Comparison of ENCODE assay signal across 9 cellular contexts in genomic region chr20:51750037-51750769, GRCh38. TPM values are rescaled to one million over a fixed set of nuclear protein-coding genes. Genes with fewer than 3 reads are reported as not detected.
DNase-seq lines count a peak whose midpoint lies in the region; ATAC-seq and TF ChIP-seq lines count a peak whose summit lies in the region.
"Had no signal": no experiment of that assay in that cellular context is flagged by ENCODE, and none has a peak within 500 bp of the region (broad histone marks: within the 10 kb centered on the region; RNA-seq: fewer than 3 reads in every experiment).

No MANE protein-coding gene starts in this region.

- TF ChIP-seq POLR2A in Peyer's patch (IDR thresholded peaks at IDR 0.05) (peak in 1 of 2 donors; percentile 11), testis (IDR thresholded peaks at IDR 0.05) (no peak)

- H3K36me3 Mint-ChIP-seq in activated CD4-positive, alpha-beta T cell treated with anti-CD3 and anti-CD28 coated beads, Interleukin-2, amount 10 ng/mL, durations not matched to agents 7 days and 5 days (ENCODE audit: low read depth): no peaks in the 10 kb centered on the region

- no peaks in the 10 kb centered on the region for H3K9me3 ChIP-seq in Peyer's patch
- H3K9me3 ChIP-seq in testis: no peaks in the 10 kb centered on the region
- H3K9me3 ChIP-seq: tibial nerve had no signal

- H3K4me3 ChIP-seq in Peyer's patch (peak overlapping the region in 1 of 4 donors; percentile 7), mesendoderm (ENCODE audit: low read length) (no peak overlapping the region), testis (no peak overlapping the region)
- H3K4me3 ChIP-seq: tibial nerve had no signal

- intact Hi-C loops in testis (cut with DNase I; ENCODE audit: low total_unique reads): no loop called here

- no peak overlapping the region for H3K4me3 Mint-ChIP-seq in activated CD4-positive, alpha-beta T cell treated with anti-CD3 and anti-CD28 coated beads, Interleukin-2, amount 10 ng/mL, durations not matched to agents 7 days and 5 days

- peaks cover 3% of the 10 kb centered on the region for H3K4me1 Mint-ChIP-seq in activated CD4-positive, alpha-beta T cell treated with anti-CD3 and anti-CD28 coated beads, Interleukin-2, amount 10 ng/mL, durations not matched to agents 7 days and 5 days

- H3K27ac ChIP-seq in Peyer's patch: peak overlapping the region in 3 of 4 donors; percentile 52 to 92 (median 81)
- no peak overlapping the region for H3K27ac ChIP-seq in mesendoderm (ENCODE audit: low read depth, low read length)
- H3K27ac ChIP-seq in testis: peak overlapping the region; percentile 45 to 73

- H3K36me3 ChIP-seq in Peyer's patch (no peaks in the 10 kb centered on the region), mesendoderm (ENCODE audit: control insufficient read depth, insufficient read depth, low read length) (no peaks in the 10 kb centered on the region), testis (ENCODE audit: low read depth, missing control alignments) (no peaks in the 10 kb centered on the region)
- H3K36me3 ChIP-seq: tibial nerve had no signal

- no peak overlapping the region for H3K27ac Mint-ChIP-seq in activated CD4-positive, alpha-beta T cell treated with anti-CD3 and anti-CD28 coated beads, Interleukin-2, amount 10 ng/mL, durations not matched to agents 7 days and 5 days

- no peak overlapping the region for H3K18ac ChIP-seq in mesendoderm (ENCODE audit: low read length)

- CTCF ChIA-PET in activated CD4-positive, alpha-beta T cell treated with anti-CD3 and anti-CD28 coated beads, Interleukin-2, amount 10 ng/mL, durations not matched to agents 7 days and 5 days (lab: Charles Lee): interaction anchor here (0.5 kb wide), 1 partner anchor 460 kb away, joined by 4 read pairs; no protein-coding TSS in a partner anchor

- no peak overlapping the region for H2BK5ac ChIP-seq in mesendoderm (ENCODE audit: low read length)

- POLR2A ChIA-PET in activated CD4-positive, alpha-beta T cell treated with anti-CD3 and anti-CD28 coated beads, Interleukin-2, amount 10 ng/mL, durations not matched to agents 7 days and 5 days (lab: Charles Lee): no interaction called here

- H3K79me1 ChIP-seq in mesendoderm (ENCODE audit: low read length): no peaks in the 10 kb centered on the region

- WGBS in mesendoderm (ENCODE audit: extremely low coverage, insufficient coverage, low lambda C conversion rate): no CpG with 5 or more reads among the region's 19 CpGs
- WGBS in testis, 2 donors: 76 to 80% methylated on average over 19 of the region's 19 CpGs

- no peak for ATAC-seq in HG03520 (IDR thresholded peaks at IDR 0.05; ENCODE audit: unreplicated experiment)

- H3K4me2 ChIP-seq in mesendoderm (ENCODE audit: low read length): no peak overlapping the region

- H3K4ac ChIP-seq in mesendoderm (ENCODE audit: low read depth, low read length): no peak overlapping the region

- no peak overlapping the region for H2BK120ac ChIP-seq in mesendoderm (ENCODE audit: low read depth, low read length)

- no peaks in the 10 kb centered on the region for H3K79me2 ChIP-seq in mesendoderm (ENCODE audit: control insufficient read depth, insufficient read depth, low read length)

- no peaks in the 10 kb centered on the region for H3K27me3 Mint-ChIP-seq in activated CD4-positive, alpha-beta T cell treated with anti-CD3 and anti-CD28 coated beads, Interleukin-2, amount 10 ng/mL, durations not matched to agents 7 days and 5 days

- H4K5ac ChIP-seq in mesendoderm (ENCODE audit: low read length): no peak overlapping the region

- no peak overlapping the region for H4K8ac ChIP-seq in mesendoderm (ENCODE audit: low read depth, low read length)

- H3K9me3 Mint-ChIP-seq in activated CD4-positive, alpha-beta T cell treated with anti-CD3 and anti-CD28 coated beads, Interleukin-2, amount 10 ng/mL, durations not matched to agents 7 days and 5 days: no peaks in the 10 kb centered on the region

- no peak overlapping the region for H3K9ac ChIP-seq in mesendoderm (ENCODE audit: low read length)

- H3K27me3 ChIP-seq in Peyer's patch: no peaks in the 10 kb centered on the region
- H3K27me3 ChIP-seq in mesendoderm (ENCODE audit: insufficient read depth, low read length, poor library complexity): no peaks in the 10 kb centered on the region
- H3K27me3 ChIP-seq in testis: no peaks in the 10 kb centered on the region
- H3K27me3 ChIP-seq: tibial nerve had no signal

- no peak overlapping the region for H3K56ac ChIP-seq in mesendoderm (ENCODE audit: low read length)

- H3K4me1 ChIP-seq in Peyer's patch (peaks cover 0 to 31% (median 2%) of the 10 kb centered on the region in 4 donors), mesendoderm (ENCODE audit: control insufficient read depth, low read depth, low read length) (no peaks in the 10 kb centered on the region), testis (peaks cover 13% of the 10 kb centered on the region)

- peak; percentile 22 to 40 for DNase-seq in activated CD4-positive, alpha-beta T cell treated with anti-CD3 and anti-CD28 coated beads for 4 hours
- no peak for DNase-seq in activated CD4-positive, alpha-beta T cell treated with anti-CD3 and anti-CD28 coated beads, Interleukin-2, amount 10 ng/mL, durations not matched to agents 7 days and 5 days
- DNase-seq in Peyer's patch: peak in 2 of 3 donors; percentile 90
- DNase-seq in dermis microvascular lymphatic vessel endothelial cell (ENCODE audit: low read depth in 2 of 2): peak; percentile 96 to 99
- peak; percentile 50 for DNase-seq in mesendoderm
- peak; percentile 88 for DNase-seq in testis
- DNase-seq in activated CD4-positive, CD25-positive, alpha-beta regulatory T cell treated with anti-CD3 and anti-CD28 coated beads, Interleukin-2, amount 50 U/mL, for 72 hours: no peak

- no peak overlapping the region for H2AK5ac ChIP-seq in mesendoderm (ENCODE audit: low read length)

- TF ChIP-seq CTCF in Peyer's patch (IDR thresholded peaks at IDR 0.05) (no peak), testis (IDR thresholded peaks at IDR 0.05) (no peak)

- H2BK15ac ChIP-seq in mesendoderm (replicated peaks; ENCODE audit: low read depth): no peak overlapping the region

- H3K23ac ChIP-seq in mesendoderm (ENCODE audit: low read length): peak overlapping the region; percentile 17

RNA-seq across cellular contexts. Expression of gene ATP9A, which starts 18.0 kb away (rescaled TPM):
- under 1 TPM; 0.21 to 0.50 TPM for total RNA-seq in activated CD4-positive, alpha-beta T cell treated with anti-CD3 and anti-CD28 coated beads, Interleukin-2, amount 10 ng/mL, durations not matched to agents 7 days and 5 days
- total RNA-seq in Peyer's patch (10 to 100 TPM; 27.2 to 73.1 (median 48.7) TPM), dermis microvascular lymphatic vessel endothelial cell (54.0 and 75.5 TPM in 2 replicates), testis (100 to 1,000 TPM in 1 of 2 donors, 10 to 100 TPM in 1; 89.3 to 128 TPM)
- 2.2 TPM for polyA plus RNA-seq in mesendoderm (2013, experiment 1 of 2)
- polyA plus RNA-seq in mesendoderm (2013, experiment 2 of 2): 2.3 TPM
- 46.4 TPM for polyA plus RNA-seq in testis (ENCODE audit: insufficient read depth, low read depth, low replicate concordance)

RNA-seq across cellular contexts. Expression of gene SALL4, which starts 52.1 kb away (rescaled TPM):
- total RNA-seq in activated CD4-positive, alpha-beta T cell treated with anti-CD3 and anti-CD28 coated beads, Interleukin-2, amount 10 ng/mL, durations not matched to agents 7 days and 5 days: under 1 TPM in 1 of 2 experiments, not detected in 1; 0.17 TPM
- 10 to 100 TPM in 1 of 4 donors, 1 to 10 TPM in 1, not detected in 2; 1.7 to 13.2 TPM for total RNA-seq in Peyer's patch
- 0.26 and 0.63 TPM in 2 replicates for total RNA-seq in dermis microvascular lymphatic vessel endothelial cell
- 92.3 TPM for polyA plus RNA-seq in mesendoderm (2013, experiment 1 of 2)
- 94.0 TPM for polyA plus RNA-seq in mesendoderm (2013, experiment 2 of 2)
- total RNA-seq in testis: 10 to 100 TPM; 23.5 to 27.8 TPM
- 8.4 TPM for polyA plus RNA-seq in testis (ENCODE audit: insufficient read depth, low read depth, low replicate concordance)

Comparison
In these comparisons a context has a peak if more than half of its experiments do, and no peak if none do; other contexts are left out.
1. DNase-seq: peak in activated CD4-positive, alpha-beta T cell treated with anti-CD3 and anti-CD28 coated beads for 4 hours (2 of 2), Peyer's patch (2 of 3), dermis microvascular lymphatic vessel endothelial cell (2 of 2), mesendoderm (single experiment) and testis (single experiment); none in activated CD4-positive, alpha-beta T cell treated with anti-CD3 and anti-CD28 coated beads, Interleukin-2, amount 10 ng/mL, durations not matched to agents 7 days and 5 days (single experiment) and activated CD4-positive, CD25-positive, alpha-beta regulatory T cell treated with anti-CD3 and anti-CD28 coated beads, Interleukin-2, amount 50 U/mL, for 72 hours (single experiment).
2. RNA of gene ATP9A, which starts 18.0 kb away (total RNA-seq): 89.3 to 128 TPM in testis, 27.2 to 73.1 TPM in Peyer's patch and 54.0 to 75.5 TPM in dermis microvascular lymphatic vessel endothelial cell; 0.21 to 0.50 TPM in activated CD4-positive, alpha-beta T cell treated with anti-CD3 and anti-CD28 coated beads, Interleukin-2, amount 10 ng/mL, durations not matched to agents 7 days and 5 days; every median in the first group is over 10 times any median in the second.